ENCODE assay signal across 18 cellular contexts in the genomic region with DNA sequence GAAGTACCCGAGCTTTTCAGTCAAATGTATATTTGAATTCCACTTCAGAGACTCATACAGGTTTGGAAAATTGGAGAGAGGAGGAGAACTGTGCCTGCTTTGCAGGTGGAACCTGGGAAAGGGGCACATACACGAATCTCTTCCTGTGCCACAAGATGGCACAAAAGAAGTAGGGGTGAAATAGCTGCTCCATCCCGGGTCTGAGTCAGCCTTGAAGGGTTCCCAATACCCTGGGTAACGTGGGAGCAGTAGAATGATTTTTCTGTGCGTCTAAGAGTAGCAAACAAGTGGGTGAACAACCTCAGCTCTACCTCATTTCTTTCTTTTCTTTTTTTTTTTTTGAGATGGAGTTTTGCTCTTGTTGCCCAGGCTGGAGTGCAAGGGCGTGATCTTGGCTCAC.
DNase-seq lines count a peak whose midpoint lies in the region; TF ChIP-seq lines count a peak whose summit lies in the region.
"Had no signal": no experiment of that assay in that cellular context is flagged by ENCODE, and none has a peak within 500 bp of the region (broad histone marks: within the 10 kb centered on the region; RNA-seq: fewer than 3 reads in every experiment).

No MANE protein-coding gene starts in this region.

- intact Hi-C loops in MCF 10A (cut with micrococcal nuclease) (loop anchor here (5.0 kb wide), 1 partner anchor 165 kb away; a partner anchor contains a TSS), breast epithelium (cut with DNase I; ENCODE audit: low total_unique reads) (no loop called here)

- H3K4me3 Mint-ChIP-seq in MCF 10A (ENCODE audit: unreplicated experiment) (no peak overlapping the region), chondrocyte (ENCODE audit: unreplicated experiment) (no peak overlapping the region)
- H3K4me3 Mint-ChIP-seq: B cell; CD8-positive, alpha-beta T cell; H9 had no signal

- no peak overlapping the region for H2AFZ ChIP-seq in trophoblast cell (ENCODE audit: insufficient read depth, low read length, poor library complexity)

- H3K27me3 ChIP-seq in breast epithelium (no peaks in the 10 kb centered on the region), trophoblast cell (ENCODE audit: insufficient read depth, low read length) (no peaks in the 10 kb centered on the region)
- H3K27me3 ChIP-seq: BLaER1 treated with 17β-estradiol and CSF1 and Interleukin-3, amounts not matched to agents 10 nM and 100 nM had no signal

- CTCF ChIA-PET in MCF 10A (lab: Yijun Ruan, JAX) = interaction anchor here (1.2 kb wide), 1 partner anchor 167 kb away, joined by 5 read pairs; a partner anchor contains a TSS

- no peak overlapping the region for H4K91ac ChIP-seq in trophoblast cell (ENCODE audit: low read depth, low read length)

- H3K36me3 Mint-ChIP-seq in MCF 10A (ENCODE audit: insufficient read depth, unreplicated experiment) = no peaks in the 10 kb centered on the region
- no peaks in the 10 kb centered on the region for H3K36me3 Mint-ChIP-seq in chondrocyte (ENCODE audit: low read depth)
- H3K36me3 Mint-ChIP-seq: CD8-positive, alpha-beta T cell had no signal

- BruUV-seq in MCF 10A (replicated peaks; lab: Mats Ljungman, UMichigan) = no TSS peak

- no peaks in the 10 kb centered on the region for H3K79me1 ChIP-seq in trophoblast cell (ENCODE audit: low read length)

- H2BK120ac ChIP-seq in trophoblast cell (ENCODE audit: insufficient read depth, low read length, poor library complexity) = no peak overlapping the region

- H3K36me3 ChIP-seq in breast epithelium (no peaks in the 10 kb centered on the region), trophoblast cell (ENCODE audit: control insufficient read depth in 1 of 2, insufficient read depth in 2 of 2, low read length in 2 of 2) (no peaks in the 10 kb centered on the region)
- H3K36me3 ChIP-seq: BLaER1 treated with 17β-estradiol and CSF1 and Interleukin-3, amounts not matched to agents 10 nM and 100 nM had no signal

- H3K4me1 ChIP-seq in breast epithelium (peaks cover 3 to 8% of the 10 kb centered on the region in 2 donors), trophoblast cell (ENCODE audit: control insufficient read depth in 1 of 2, insufficient read depth in 2 of 2, low read length in 2 of 2) (peaks cover 0 to 2% of the 10 kb centered on the region in 2 experiments)

- no peak overlapping the region for H3K4me3 ChIP-seq in breast epithelium
- H3K4me3 ChIP-seq in trophoblast cell (ENCODE audit: low read depth, low read length) = no peak overlapping the region
- H3K4me3 ChIP-seq: BLaER1 treated with 17β-estradiol and CSF1 and Interleukin-3, amounts not matched to agents 10 nM and 100 nM; GM12878 had no signal

- no peak overlapping the region for H2BK5ac ChIP-seq in trophoblast cell (ENCODE audit: low read depth, low read length, poor library complexity)

- H4K8ac ChIP-seq in trophoblast cell (ENCODE audit: low read depth, low read length) = no peak overlapping the region

- H2BK12ac ChIP-seq in trophoblast cell (ENCODE audit: low read length) = no peak overlapping the region

- no peaks in the 10 kb centered on the region for H3K79me2 ChIP-seq in trophoblast cell (ENCODE audit: control insufficient read depth, insufficient read depth, low read length, poor library complexity)

- H3K27ac ChIP-seq in breast epithelium (no peak overlapping the region), trophoblast cell (ENCODE audit: low read depth, low read length) (no peak overlapping the region)
- H3K27ac ChIP-seq: 22Rv1; BLaER1 treated with 17β-estradiol and CSF1 and Interleukin-3, amounts not matched to agents 10 nM and 100 nM had no signal

- H3K27me3 Mint-ChIP-seq in MCF 10A (ENCODE audit: insufficient read depth, unreplicated experiment) (no peaks in the 10 kb centered on the region), chondrocyte (ENCODE audit: low read depth) (no peaks in the 10 kb centered on the region)
- H3K27me3 Mint-ChIP-seq: B cell had no signal

- TF ChIP-seq CTCF in MCF 10A (IDR thresholded peaks at IDR 0.05; ENCODE audit: unreplicated experiment) (no peak), breast epithelium (IDR thresholded peaks at IDR 0.05) (no peak), chondrocyte (IDR thresholded peaks at IDR 0.05) (no peak)

- H3K23ac ChIP-seq in trophoblast cell (ENCODE audit: low read length) = no peak overlapping the region

- H3K4me1 Mint-ChIP-seq in MCF 10A (ENCODE audit: insufficient read depth, unreplicated experiment) = peaks cover 56% of the 10 kb centered on the region
- peaks cover 37% of the 10 kb centered on the region for H3K4me1 Mint-ChIP-seq in chondrocyte (ENCODE audit: low read depth)
- H3K4me1 Mint-ChIP-seq: B cell had no signal

- H3K27ac Mint-ChIP-seq in MCF 10A (ENCODE audit: low read depth, unreplicated experiment) (peak overlapping the region; percentile 89), chondrocyte (ENCODE audit: unreplicated experiment) (peak overlapping the region; percentile 9)
- H3K27ac Mint-ChIP-seq: B cell; CD8-positive, alpha-beta T cell; H9 had no signal

- H3K4ac ChIP-seq in trophoblast cell (ENCODE audit: low read depth, low read length) = no peak overlapping the region

- H3K18ac ChIP-seq in trophoblast cell (ENCODE audit: low read length) = no peak overlapping the region

- POLR2A ChIA-PET in MCF 10A (lab: Yijun Ruan, JAX) = interaction anchor here (0.9 to 1.3 kb wide), 4 partner anchors 9 to 361 kb away, joined by 3 to 5 read pairs (median 4); a partner anchor contains a TSS

- H3K9me3 ChIP-seq in breast epithelium = no peaks in the 10 kb centered on the region
- H3K9me3 ChIP-seq in trophoblast cell (ENCODE audit: insufficient read depth, low read depth, low read length) = no peaks in the 10 kb centered on the region

- no peak for TF ChIP-seq POLR2A in breast epithelium (IDR thresholded peaks at IDR 0.05)

- no peak overlapping the region for H4K12ac ChIP-seq in trophoblast cell (ENCODE audit: low read depth, low read length)

- H3K14ac ChIP-seq in trophoblast cell (ENCODE audit: low read length) = no peak overlapping the region

- H3K9me3 Mint-ChIP-seq in MCF 10A (ENCODE audit: unreplicated experiment) = no peaks in the 10 kb centered on the region
- H3K9me3 Mint-ChIP-seq in chondrocyte (ENCODE audit: low read depth) = peaks cover 6% of the 10 kb centered on the region
- H3K9me3 Mint-ChIP-seq: H9 had no signal

- H3K4me2 ChIP-seq in trophoblast cell (ENCODE audit: low read length) = no peak overlapping the region

- no CpG with 5 or more reads among the region's 6 CpGs for WGBS in trophoblast cell (ENCODE audit: extremely low coverage, insufficient coverage, insufficient read length)

- no peak overlapping the region for H2AK5ac ChIP-seq in trophoblast cell (ENCODE audit: low read length)

- DNase-seq in MCF 10A (ENCODE audit: unreplicated experiment) (no peak), breast epithelium (ENCODE audit: low spot score in 2 of 2) (no peak), SW480 (ENCODE audit: low spot score) (peak; percentile 39), chondrocyte (ENCODE audit: low spot score) (no peak), putamen (ENCODE audit: low spot score) (peak; percentile 68), trophoblast cell (no peak), dedifferentiated amniotic fluid mesenchymal stem cell (ENCODE audit: extremely low spot score) (no peak), NCI-H1417 (lab: John Stamatoyannopoulos, UW) (no peak)
- DNase-seq: CD8-positive, alpha-beta T cell; DMS 273 treated with DMSO at 0.1 percent for 48 hours; DMS53; DND-41; EL; H9 had no signal

- no peak overlapping the region for H3K9ac ChIP-seq in trophoblast cell (ENCODE audit: low read length)

Comparison
In these comparisons a context has a peak if more than half of its experiments do, and no peak if none do; other contexts are left out.
1. DNase-seq: peak in SW480 (single experiment) and putamen (single experiment); none in MCF 10A (single experiment), breast epithelium (0 of 2), chondrocyte (single experiment), trophoblast cell (0 of 2), dedifferentiated amniotic fluid mesenchymal stem cell (single experiment) and NCI-H1417 (0 of 3).